8 cellular contexts compared by ENCODE assay signal in genomic region chr12:48979602-48980388, GRCh38. TPM values are rescaled to one million over a fixed set of nuclear protein-coding genes. Genes with fewer than 3 reads are reported as not detected.
DNase-seq lines count a peak whose midpoint lies in the region; ATAC-seq and TF ChIP-seq lines count a peak whose summit lies in the region.

No MANE protein-coding gene starts in this region.

- H4K8ac ChIP-seq in neuronal stem cell (ENCODE audit: low read depth, low read length), result no peak overlapping the region

- H3K18ac ChIP-seq in neuronal stem cell (ENCODE audit: low read length), result peak overlapping the region; percentile 60

- POLR2A ChIA-PET in CD8-positive, alpha-beta T cell (lab: Charles Lee), result interaction anchor here (0.6 to 4.6 kb wide), 14 partner anchors 8 to 158 kb away, joined by 3 to 21 read pairs (median 4); partner anchors contain the start of genes ARF3, DDX23, FKBP11 and RND1
- POLR2A ChIA-PET in OCI-LY7 (lab: Charles Lee), result no interaction called here

- H4K91ac ChIP-seq in neuronal stem cell (ENCODE audit: low read depth, low read length, poor library complexity), result no peak overlapping the region

- peak overlapping the region; percentile 31 for H3K9ac ChIP-seq in neuronal stem cell (ENCODE audit: low read depth, low read length, poor library complexity)

- no peak overlapping the region for H3K4ac ChIP-seq in neuronal stem cell (ENCODE audit: low read length)

- intact Hi-C loops in CD8-positive, alpha-beta T cell (cut with DNase I, micrococcal nuclease), result loop anchor here (1.0 to 5.0 kb wide), 5 partner anchors 17 to 127 kb away; partner anchors contain the start of genes FKBP11 (in 2 of the 2), ARF3 (in 1 of the 2), DDX23 (in 1 of the 2) and PRKAG1 (in 1 of the 2)
- intact Hi-C loops in OCI-LY7 (cut with micrococcal nuclease; ENCODE audit: unreplicated experiment), result no loop called here

- BruUV-seq in OCI-LY7 (replicated peaks; lab: Mats Ljungman, UMichigan), result no TSS peak

- H3K9me3 Mint-ChIP-seq in CD8-positive, alpha-beta T cell, result no peaks in the 10 kb centered on the region

- peak overlapping the region; percentile 82 for H3K23ac ChIP-seq in neuronal stem cell (ENCODE audit: low read depth, low read length, poor library complexity)

- peaks cover 44% of the 10 kb centered on the region for H3K4me1 ChIP-seq in CD8-positive, alpha-beta T cell (ENCODE audit: insufficient read depth, low read length)
- peaks cover 3 to 15% of the 10 kb centered on the region in 2 donors for H3K4me1 ChIP-seq in neuronal stem cell (ENCODE audit: control insufficient read depth in 2 of 2, insufficient read depth in 1 of 2, low read depth in 1 of 2, low read length in 2 of 2)
- H3K4me1 ChIP-seq in OCI-LY7 (ENCODE audit: insufficient read depth, low read length, poor library complexity, severe bottlenecking), result peaks cover 6% of the 10 kb centered on the region

- H3K79me2 ChIP-seq in OCI-LY7 (ENCODE audit: insufficient read depth, low read depth, low read length), result no peaks in the 10 kb centered on the region

- H3K79me1 ChIP-seq in neuronal stem cell (ENCODE audit: low read depth, low read length), result no peaks in the 10 kb centered on the region

- no peaks in the 10 kb centered on the region for H3K36me3 Mint-ChIP-seq in CD8-positive, alpha-beta T cell

- peak in 4 of 7 experiments; percentile 54 to 74 (median 58) for DNase-seq in CD8-positive, alpha-beta T cell
- peak; percentile 65 for DNase-seq in RPMI8226
- peak; percentile 71 for DNase-seq in ecto neural progenitor cell (ENCODE audit: low spot score)
- no peak for DNase-seq in neuronal stem cell (ENCODE audit: low spot score)
- DNase-seq in OCI-LY7 (ENCODE audit: low spot score), result no peak
- DNase-seq in HuH-7.5 (ENCODE audit: low spot score), result no peak
- DNase-seq in kidney glomerular epithelial cell (lab: John Stamatoyannopoulos, UW), result no peak

- no CpG with 5 or more reads among the region's 55 CpGs for WGBS in neuronal stem cell (ENCODE audit: extremely low coverage in 2 of 2, insufficient read length in 2 of 2, insufficient replicate concordance in 1 of 2), 2 donors

- CTCF ChIA-PET in CD8-positive, alpha-beta T cell (lab: Charles Lee), result interaction anchor here (0.7 to 8.5 kb wide), 10 partner anchors 7 to 128 kb away, joined by 3 to 66 read pairs (median 32); partner anchors contain the start of genes ARF3, DDX23 and FKBP11
- CTCF ChIA-PET in OCI-LY7 (lab: Charles Lee; ENCODE audit: unreplicated experiment), result interaction anchor here (1.3 kb wide), 1 partner anchor 13 kb away, joined by 4 read pairs; no protein-coding TSS in a partner anchor

- peak overlapping the region; percentile 89 for H3K27ac Mint-ChIP-seq in CD8-positive, alpha-beta T cell

- peak overlapping the region; percentile 49 for H3K27ac ChIP-seq in CD8-positive, alpha-beta T cell (ENCODE audit: low read depth, low read length)
- H3K27ac ChIP-seq in neuronal stem cell (replicated peaks; ENCODE audit: low read length), result no peak overlapping the region
- no peak overlapping the region for H3K27ac ChIP-seq in OCI-LY7 (ENCODE audit: low read depth, low read length, poor library complexity, severe bottlenecking)

- H3K9me2 ChIP-seq in OCI-LY7 (ENCODE audit: insufficient read depth, low read length), result no peaks in the 10 kb centered on the region

- no peak overlapping the region for H3K14ac ChIP-seq in neuronal stem cell (ENCODE audit: low read length)

- H3K36me3 ChIP-seq in CD8-positive, alpha-beta T cell (ENCODE audit: insufficient read depth, low read length), result no peaks in the 10 kb centered on the region
- no peaks in the 10 kb centered on the region for H3K36me3 ChIP-seq in neuronal stem cell (replicated peaks in 1 of 2; ENCODE audit: control insufficient read depth in 2 of 2, insufficient read depth in 2 of 2, low read length in 2 of 2)
- no peaks in the 10 kb centered on the region for H3K36me3 ChIP-seq in OCI-LY7 (ENCODE audit: insufficient read depth, low read length)

- H3K4me2 ChIP-seq in neuronal stem cell (ENCODE audit: insufficient read depth, low read length, poor library complexity, severe bottlenecking) (no peak overlapping the region), OCI-LY7 (ENCODE audit: low read length) (no peak overlapping the region; the same call in 1 of the 2 replicates)

- TF ChIP-seq CTCF in CD8-positive, alpha-beta T cell (IDR thresholded peaks at IDR 0.05), result no peak
- TF ChIP-seq CTCF in OCI-LY7 (conservative IDR thresholded peaks at IDR 0.05; ENCODE audit: low read length), result no peak

- peak; percentile 24 for ATAC-seq in CD8-positive, alpha-beta T cell
- ATAC-seq in HG02588 (IDR thresholded peaks at IDR 0.05; ENCODE audit: unreplicated experiment), result no peak

- H3K27me3 Mint-ChIP-seq in CD8-positive, alpha-beta T cell (ENCODE audit: low read depth), result peaks cover 8% of the 10 kb centered on the region

- H3K4me3 Mint-ChIP-seq in CD8-positive, alpha-beta T cell, result peak overlapping the region; percentile 90

- no peaks in the 10 kb centered on the region for H3K27me3 ChIP-seq in CD8-positive, alpha-beta T cell (ENCODE audit: insufficient read depth, low read length)
- H3K27me3 ChIP-seq in neuronal stem cell (ENCODE audit: control insufficient read depth in 3 of 3, insufficient read depth in 3 of 3, low read depth in 1 of 3, low read length in 3 of 3), result peaks cover 66 to 98% (median 97%) of the 10 kb centered on the region in 3 experiments

- no peak overlapping the region for H2BK15ac ChIP-seq in neuronal stem cell (ENCODE audit: low read length)

- H3K9me3 ChIP-seq in CD8-positive, alpha-beta T cell (ENCODE audit: low read length), result no peaks in the 10 kb centered on the region
- H3K9me3 ChIP-seq in neuronal stem cell (replicated peaks in 1 of 2; ENCODE audit: control insufficient read depth in 2 of 2, insufficient read depth in 1 of 2, low read depth in 1 of 2, low read length in 2 of 2) (peaks cover 0 to 5% of the 10 kb centered on the region in 2 donors), OCI-LY7 (ENCODE audit: low read length) (no peaks in the 10 kb centered on the region)

- H2AK5ac ChIP-seq in neuronal stem cell (ENCODE audit: low read depth, low read length), result peak overlapping the region; percentile 77

- H2BK120ac ChIP-seq in neuronal stem cell (ENCODE audit: low read depth, low read length), result no peak overlapping the region

- H4K20me1 ChIP-seq in OCI-LY7 (ENCODE audit: insufficient read depth, low read length), result no peaks in the 10 kb centered on the region; the same call in 1 of the 2 replicates

- peak overlapping the region; percentile 77 for H3K4me3 ChIP-seq in CD8-positive, alpha-beta T cell (ENCODE audit: low read depth, low read length)
- H3K4me3 ChIP-seq in neuronal stem cell (ENCODE audit: low read length in 2 of 2), result no peak overlapping the region
- H3K4me3 ChIP-seq in OCI-LY7 (ENCODE audit: low read depth, low read length, poor library complexity, severe bottlenecking), result no peak overlapping the region

- peaks cover 46% of the 10 kb centered on the region for H3K4me1 Mint-ChIP-seq in CD8-positive, alpha-beta T cell (ENCODE audit: low read depth)

- peak overlapping the region; percentile 73 for H2AFZ ChIP-seq in neuronal stem cell (ENCODE audit: low read length)
- H2AFZ ChIP-seq in OCI-LY7 (ENCODE audit: low read length), result no peak overlapping the region

- no peak overlapping the region for H2BK12ac ChIP-seq in neuronal stem cell (ENCODE audit: low read length)

- no peak overlapping the region for H2BK5ac ChIP-seq in neuronal stem cell (ENCODE audit: low read length)

RNA-seq across cellular contexts. Expression of gene WNT1, which starts 1.7 kb away (rescaled TPM):
- total RNA-seq in CD8-positive, alpha-beta T cell, result 1 to 10 TPM; 5.6 to 5.9 TPM
- polyA plus RNA-seq in neuronal stem cell (2013, experiment 1 of 2), result 0.11 TPM
- 0.03 TPM for polyA plus RNA-seq in neuronal stem cell (2013, experiment 2 of 2)
- not detected in 2 replicates for total RNA-seq in OCI-LY7 (2014; rRNA removed; shearing (Covaris generic))
- total RNA-seq in OCI-LY7 (2022), result not detected in 2 replicates

RNA-seq across cellular contexts. Expression of gene WNT10B, which starts 8.3 kb away (rescaled TPM):
- 10 to 100 TPM; 11.2 to 13.1 TPM for total RNA-seq in CD8-positive, alpha-beta T cell
- polyA plus RNA-seq in neuronal stem cell (2013, experiment 1 of 2), result 0.04 TPM
- polyA plus RNA-seq in neuronal stem cell (2013, experiment 2 of 2), result not detected
- not detected in 2 replicates for total RNA-seq in OCI-LY7 (2014; rRNA removed; shearing (Covaris generic))
- not detected in 2 replicates for total RNA-seq in OCI-LY7 (2022)

RNA-seq across cellular contexts. Expression of gene DDN, which starts 19.4 kb away (rescaled TPM):
- total RNA-seq in CD8-positive, alpha-beta T cell, result 1 to 10 TPM; 1.3 TPM
- 0.10 TPM for polyA plus RNA-seq in neuronal stem cell (2013, experiment 1 of 2)
- polyA plus RNA-seq in neuronal stem cell (2013, experiment 2 of 2), result 0.07 TPM
- total RNA-seq in OCI-LY7 (2014; rRNA removed; shearing (Covaris generic)), result 0.13 and 0.23 TPM in 2 replicates
- total RNA-seq in OCI-LY7 (2022), result 0.18 TPM in 1 of 2 replicates, not detected in the other

RNA-seq across cellular contexts. Expression of gene ARF3, which starts 22.5 kb away (rescaled TPM):
- 10 to 100 TPM; 34.7 to 36.4 TPM for total RNA-seq in CD8-positive, alpha-beta T cell
- 72.0 TPM for polyA plus RNA-seq in neuronal stem cell (2013, experiment 1 of 2)
- 77.4 TPM for polyA plus RNA-seq in neuronal stem cell (2013, experiment 2 of 2)
- 41.2 and 42.9 TPM in 2 replicates for total RNA-seq in OCI-LY7 (2014; rRNA removed; shearing (Covaris generic))
- total RNA-seq in OCI-LY7 (2022), result 106 and 133 TPM in 2 replicates

RNA-seq across cellular contexts. Expression of gene PRKAG1, which starts 38.8 kb away (rescaled TPM):
- 10 to 100 TPM; 30.2 to 34.3 TPM for total RNA-seq in CD8-positive, alpha-beta T cell
- polyA plus RNA-seq in neuronal stem cell (2013, experiment 1 of 2), result 36.1 TPM
- polyA plus RNA-seq in neuronal stem cell (2013, experiment 2 of 2), result 34.4 TPM
- total RNA-seq in OCI-LY7 (2014; rRNA removed; shearing (Covaris generic)), result 22.8 and 23.6 TPM in 2 replicates
- 41.5 and 45.9 TPM in 2 replicates for total RNA-seq in OCI-LY7 (2022)

Comparison
In these comparisons a context has a peak if more than half of its experiments do, and no peak if none do; other contexts are left out.
1. DNase-seq: peak in CD8-positive, alpha-beta T cell (4 of 7), RPMI8226 (single experiment) and ecto neural progenitor cell (single experiment); none in neuronal stem cell (single experiment), OCI-LY7 (single experiment), HuH-7.5 (single experiment) and kidney glomerular epithelial cell (single experiment).
2. RNA of gene WNT1, which starts 1.7 kb away (total RNA-seq): 5.6 to 5.9 TPM in CD8-positive, alpha-beta T cell; not detected in OCI-LY7; every median in the first group is over 4 times any median in the second.
3. RNA of gene WNT10B, which starts 8.3 kb away (total RNA-seq): 11.2 to 13.1 TPM in CD8-positive, alpha-beta T cell; not detected in OCI-LY7; every median in the first group is over 10 times any median in the second.